Comparison of ENCODE assay signal across 18 cellular contexts in the genomic region with DNA sequence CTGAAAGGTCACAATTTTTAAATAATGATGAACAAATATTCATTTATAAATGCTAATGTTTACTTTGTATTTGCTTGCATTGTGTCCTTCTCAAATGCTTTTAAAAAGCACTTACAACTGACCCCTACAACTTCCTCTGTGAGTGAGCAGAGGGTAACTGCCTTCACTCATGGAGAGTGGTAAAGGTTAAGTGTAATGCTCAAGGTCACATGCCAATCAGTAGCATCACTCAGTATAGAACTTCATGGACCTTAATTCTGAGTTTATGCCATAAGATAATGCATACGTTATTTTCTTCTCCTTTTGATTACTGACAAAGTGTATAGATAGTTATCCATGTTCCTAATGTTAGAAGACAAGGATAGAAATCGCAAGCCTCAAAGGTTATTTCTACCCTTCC.
DNase-seq lines count a peak whose midpoint lies in the region; ATAC-seq, FAIRE-seq and TF ChIP-seq lines count a peak whose summit lies in the region.
"Had no signal": no experiment of that assay in that cellular context is flagged by ENCODE, and none has a peak within 500 bp of the region (broad histone marks: within the 10 kb centered on the region; RNA-seq: fewer than 3 reads in every experiment).

No MANE protein-coding gene starts in this region.

- FAIRE-seq in GM18507 (lab: Jason Lieb, UNC) (peak; percentile 50), GM12878 (lab: Jason Lieb, UNC) (no peak)

- no peaks in the 10 kb centered on the region for H3K9me2 ChIP-seq in Loucy (replicated peaks; ENCODE audit: low read depth, low read length)

- intact Hi-C loops in GM12878 (cut with micrococcal nuclease; ENCODE audit: unreplicated experiment) (no loop called here), right cardiac atrium (cut with DNase I) (loop anchor here in 1 of 4 donors (5.0 kb wide), 1 partner anchor 88 kb away; no protein-coding TSS in a partner anchor)

- H3K79me2 ChIP-seq in Loucy (ENCODE audit: insufficient read depth, low read length) (peaks cover 69% of the 10 kb centered on the region), GM12878 (ENCODE audit: control insufficient read depth, insufficient read depth, low read length) (peaks cover 85% of the 10 kb centered on the region), smooth muscle cell (ENCODE audit: low read depth) (peaks cover 14% of the 10 kb centered on the region)

- POLR2A ChIA-PET in GM12878 (lab: Charles Lee): interaction anchor here (0.7 to 8.4 kb wide), 3 partner anchors 15 to 126 kb away, joined by 3 to 115 read pairs (median 32); no protein-coding TSS in a partner anchor

- H3F3A ChIP-seq in Loucy (ENCODE audit: low read depth) (peaks cover 17% of the 10 kb centered on the region; the same call in 1 of the 2 replicates), smooth muscle cell (ENCODE audit: low read depth) (peaks cover 9% of the 10 kb centered on the region)

- H3K36me3 ChIP-seq in Loucy (ENCODE audit: insufficient read depth, low read length) (no peaks in the 10 kb centered on the region), GM12878 (ENCODE audit: control insufficient read depth in 2 of 2, insufficient read depth in 2 of 2, low read length in 1 of 2) (no peaks in the 10 kb centered on the region), smooth muscle cell (ENCODE audit: low read depth) (no peaks in the 10 kb centered on the region)
- H3K36me3 ChIP-seq: BE2C had no signal

- SMC1A ChIA-PET in GM12878 (lab: Charles Lee; ENCODE audit: uncharacterized antibody, unreplicated experiment): interaction anchor here (0.7 to 35.8 kb wide), 5 partner anchors 15 to 116 kb away, joined by 3 to 945 read pairs (median 38); partner anchors contain the start of gene SERTAD2

- in situ Hi-C loops in ACHN (cut with HindIII; ENCODE audit: low pct_ligation_motif_present, low pct_unique_long_range_greater_than_20kb, low sequenced_read_pairs): no loop called here
- in situ Hi-C loops in GM12878 (cut with MboI): no loop called here

- BruUV-seq in GM12878 (replicated peaks; lab: Mats Ljungman, UMichigan): no TSS peak

- H2AFZ ChIP-seq in Loucy (ENCODE audit: low read length) (no peak overlapping the region), GM12878 (ENCODE audit: control insufficient read depth, low read depth, low read length) (no peak overlapping the region), smooth muscle cell (ENCODE audit: low read depth) (no peak overlapping the region)

- peaks cover 55% of the 10 kb centered on the region for H3K4me1 ChIP-seq in Loucy (ENCODE audit: insufficient read depth, low read length, poor library complexity, severe bottlenecking)
- H3K4me1 ChIP-seq in GM12878 (ENCODE audit: control insufficient read depth, insufficient read depth, low read length): no peaks in the 10 kb centered on the region
- no peaks in the 10 kb centered on the region for H3K4me1 ChIP-seq in right cardiac atrium (ENCODE audit: control insufficient read depth, insufficient read depth, low read length)
- H3K4me1 ChIP-seq in smooth muscle cell (ENCODE audit: low read depth): peaks cover 9% of the 10 kb centered on the region
- H3K4me1 ChIP-seq: BE2C had no signal

- TF ChIP-seq RAD21 in GM12878 (IDR thresholded peaks at IDR 0.05; ENCODE audit: insufficient read depth, low read depth, low read length): no peak

- TF ChIP-seq EP300 in GM12878 (IDR thresholded peaks at IDR 0.05; ENCODE audit: borderline replicate concordance in 1 of 2, control insufficient read depth in 1 of 2, low read depth in 2 of 2, low read length in 2 of 2): no peak

- DNase-seq in ACHN (peak; percentile 43), GM18507 (ENCODE audit: extremely low spot score, insufficient read length, low read depth) (no peak), GM12878 (ENCODE audit: low read depth, low spot score) (no peak), NCI-H345 treated with DMSO at 0.1 percent for 48 hours (lab: John Stamatoyannopoulos, UW; ENCODE audit: unreplicated experiment) (no peak), right cardiac atrium (no peak), smooth muscle cell (lab: John Stamatoyannopoulos, UW; ENCODE audit: unreplicated experiment) (no peak)
- DNase-seq: BE2C; CD4-positive, alpha-beta T cell; DND-41; H9; Kasumi-1; NCI-H187; NCI-H345; NCI-H748 treated with DMSO at 0.1 percent for 48 hours; T-cell; T-helper 9 cell had no signal

- peak overlapping the region; percentile 25 for H3K4me3 ChIP-seq in Loucy (ENCODE audit: low read length, poor library complexity, severe bottlenecking)
- peak overlapping the region; percentile 46 for H3K4me3 ChIP-seq in GM12878
- H3K4me3 ChIP-seq in right cardiac atrium (ENCODE audit: low read length): no peak overlapping the region
- no peak overlapping the region for H3K4me3 ChIP-seq in smooth muscle cell

- H4K20me1 ChIP-seq in Loucy (ENCODE audit: insufficient read depth, low read length, poor library complexity, severe bottlenecking): no peaks in the 10 kb centered on the region
- no peaks in the 10 kb centered on the region for H4K20me1 ChIP-seq in GM12878 (ENCODE audit: control insufficient read depth, insufficient read depth)
- no peaks in the 10 kb centered on the region for H4K20me1 ChIP-seq in smooth muscle cell (ENCODE audit: low read depth)

- H3K27ac ChIP-seq in GM12878 (ENCODE audit: control insufficient read depth, insufficient read depth): peak overlapping the region; percentile 10
- no peak overlapping the region for H3K27ac ChIP-seq in right cardiac atrium (ENCODE audit: low read length)
- no peak overlapping the region for H3K27ac ChIP-seq in smooth muscle cell (ENCODE audit: low read depth)

- H3K27me3 ChIP-seq in Loucy (ENCODE audit: insufficient read depth, low read length, poor library complexity, severe bottlenecking) (no peaks in the 10 kb centered on the region), GM12878 (replicated peaks in 1 of 2; ENCODE audit: control insufficient read depth in 2 of 2, insufficient read depth in 2 of 2, low read length in 1 of 2) (no peaks in the 10 kb centered on the region), right cardiac atrium (ENCODE audit: control insufficient read depth, insufficient read depth) (no peaks in the 10 kb centered on the region), smooth muscle cell (ENCODE audit: low read depth) (no peaks in the 10 kb centered on the region)
- H3K27me3 ChIP-seq: BE2C had no signal

- H3K9ac ChIP-seq in Loucy (ENCODE audit: low read depth, low read length, poor library complexity, severe bottlenecking): peak overlapping the region; percentile 23
- H3K9ac ChIP-seq in GM12878 (ENCODE audit: control insufficient read depth, insufficient read depth, low read length): no peak overlapping the region
- H3K9ac ChIP-seq in smooth muscle cell (ENCODE audit: low read depth): no peak overlapping the region

- TF ChIP-seq CTCF in Loucy (conservative IDR thresholded peaks at IDR 0.05; ENCODE audit: low read length) (no peak), GM12878 (IDR thresholded peaks at IDR 0.05 in 2 of 3, conservative IDR thresholded peaks at IDR 0.05 in 1 of 3; ENCODE audit: control insufficient read depth in 2 of 3, extremely low read depth in 1 of 3, insufficient read depth in 1 of 3, low read depth in 3 of 3, low read length in 3 of 3) (no peak), smooth muscle cell (IDR thresholded peaks at IDR 0.05; ENCODE audit: borderline replicate concordance, insufficient read depth, poor library complexity, severe bottlenecking) (no peak)

- H3K9me3 ChIP-seq in Loucy (ENCODE audit: insufficient read depth, low read depth, low read length) (no peaks in the 10 kb centered on the region), GM12878 (replicated peaks; ENCODE audit: control insufficient read depth, insufficient read depth, low read length) (no peaks in the 10 kb centered on the region), right cardiac atrium (ENCODE audit: control insufficient read depth, low read length) (no peaks in the 10 kb centered on the region), smooth muscle cell (replicated peaks; ENCODE audit: low read depth) (no peaks in the 10 kb centered on the region)
- H3K9me3 ChIP-seq: BE2C had no signal

- TF ChIP-seq POLR2A in GM12878 (IDR thresholded peaks at IDR 0.05; ENCODE audit: low read depth, low read length): no peak

- WGBS in GM12878 (ENCODE audit: insufficient coverage, insufficient replicate concordance, low lambda C conversion rate, missing lambda C conversion rate): 71% methylated on average over 2 of the region's 2 CpGs
- WGBS in right cardiac atrium: 71% methylated on average over 2 of the region's 2 CpGs
- 89% methylated on average over 2 of the region's 2 CpGs for WGBS in smooth muscle cell (ENCODE audit: low lambda C conversion rate)

- peak overlapping the region; percentile 63 for H3K4me2 ChIP-seq in Loucy (ENCODE audit: low read depth, low read length, poor library complexity, severe bottlenecking)
- peak overlapping the region; percentile 5 for H3K4me2 ChIP-seq in GM12878 (ENCODE audit: control insufficient read depth, insufficient read depth)
- H3K4me2 ChIP-seq in smooth muscle cell: no peak overlapping the region

- ATAC-seq in GM12878 (peak; percentile 39), GM19023 (IDR thresholded peaks at IDR 0.05; ENCODE audit: unreplicated experiment) (no peak), right cardiac atrium (no peak)
- ATAC-seq: T-cell had no signal

- CTCF ChIA-PET in GM12878 (lab: Yijun Ruan, JAX): interaction anchor here (6.9 to 14.2 kb wide), 2 partner anchors 18 to 93 kb away, joined by 55 to 153 read pairs; partner anchors contain the start of gene SERTAD2

- RAD21 ChIA-PET in GM12878 (lab: Charles Lee; ENCODE audit: unreplicated experiment): interaction anchor here (2.5 to 15.2 kb wide), 3 partner anchors 17 to 97 kb away, joined by 10 to 514 read pairs (median 216); partner anchors contain the start of gene SERTAD2

TF ChIP-seq in GM12878, 131 proteins besides CTCF, POLR2A, EP300 and RAD21 (continues in another document):
- TF ChIP-seq NBN (IDR thresholded peaks at IDR 0.05): no peak
- TF ChIP-seq BCLAF1 (IDR thresholded peaks at IDR 0.05): no peak

Comparison
In these comparisons a context has a peak if more than half of its experiments do, and no peak if none do; other contexts are left out.
1. H3K4me3 ChIP-seq: peak in Loucy (single experiment) and GM12878 (single experiment); none in right cardiac atrium (single experiment) and smooth muscle cell (single experiment).